In the genomic region with DNA sequence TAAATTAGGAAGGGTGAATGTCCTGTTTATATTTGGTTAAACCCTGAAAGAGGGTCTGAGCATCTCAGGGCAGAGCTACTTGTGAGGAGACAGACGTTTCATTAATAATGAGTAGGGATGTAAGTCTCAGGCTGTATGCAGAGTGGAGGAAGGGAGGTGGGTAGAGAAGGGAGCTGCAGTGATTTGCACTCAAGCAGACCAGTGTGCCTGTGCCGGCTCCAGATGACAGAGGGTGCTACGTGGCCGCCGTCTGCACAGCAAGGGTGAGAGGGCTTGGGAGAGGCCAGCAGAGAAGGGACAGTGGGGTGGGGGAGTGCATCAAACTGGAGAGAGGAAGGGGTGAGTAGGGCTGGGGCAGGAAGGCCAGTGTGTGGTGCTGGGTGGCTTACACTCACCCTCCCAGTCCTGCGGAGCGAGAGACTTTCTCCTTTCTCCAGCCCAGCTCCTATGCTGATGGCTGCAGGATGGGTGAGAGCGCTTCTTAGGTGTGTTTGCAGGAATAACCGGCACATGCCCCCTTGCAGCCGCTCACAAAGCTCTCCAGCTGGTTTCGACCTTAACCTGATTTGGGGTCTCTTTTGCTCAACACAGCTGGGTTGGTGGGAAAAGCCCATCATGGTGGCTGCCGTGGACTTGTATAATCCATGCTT, we compare ENCODE assay signal across 30 cellular contexts.
"Had no signal": no experiment of that assay in that cellular context is flagged by ENCODE, and none has a peak within 500 bp of the region (broad histone marks: within the 10 kb centered on the region; RNA-seq: fewer than 3 reads in every experiment).

No MANE protein-coding gene starts in this region.

- H3K4me3 ChIP-seq: esophagus muscularis mucosa, lower lobe of right lung, mucosa of descending colon, smooth muscle cell, stomach, thyroid gland, upper lobe of left lung had no signal

- H3K4me1 ChIP-seq: esophagus muscularis mucosa, lower lobe of right lung, stomach, thyroid gland, upper lobe of left lung had no signal

- H3K27ac ChIP-seq: esophagus muscularis mucosa, lower lobe of right lung, neutrophil, stomach, thyroid gland, upper lobe of left lung had no signal

- H3K36me3 ChIP-seq: esophagus muscularis mucosa, lower lobe of right lung, neutrophil, stomach, thyroid gland, upper lobe of left lung had no signal

- H3K9me3 Mint-ChIP-seq: activated CD4-positive, alpha-beta memory T cell treated with anti-CD3 and anti-CD28 coated beads, Interleukin-2, amount 10 ng/mL, durations not matched to agents 7 days and 5 days; activated CD4-positive, alpha-beta T cell treated with anti-CD3 and anti-CD28 coated beads, Interleukin-2, amount 10 ng/mL, durations not matched to agents 24 days and 14 days; activated naive CD4-positive, alpha-beta T cell treated with anti-CD3 and anti-CD28 coated beads, Interleukin-2, amount 50 U/mL, for 24 hours; activated naive CD8-positive, alpha-beta T cell treated with anti-CD3 and anti-CD28 coated beads, Interleukin-2, amount 50 U/mL, for 24 hours; activated T-cell treated with anti-CD3 and anti-CD28 coated beads, Interleukin-2, amount 50 U/mL, for 24 hours; central memory CD8-positive, alpha-beta T cell; natural killer cell treated with Interleukin-12 subunit alpha and Interleukin-12 subunit beta and Interleukin-15 and Interleukin-18, amount 100 ng/mL, for 72 hours; stimulated activated naive B cell treated with anti-CD40 and anti-IgM and Interleukin-4, amounts not matched to agents 10 μg/mL and 1 μg/mL and 100 μg/mL, for 72 hours had no signal

- H3K27me3 Mint-ChIP-seq: activated CD4-positive, alpha-beta T cell treated with anti-CD3 and anti-CD28 coated beads, Interleukin-2, amount 10 ng/mL, durations not matched to agents 24 days and 14 days; activated naive CD4-positive, alpha-beta T cell treated with anti-CD3 and anti-CD28 coated beads, Interleukin-2, amount 50 U/mL, for 24 hours; activated naive CD8-positive, alpha-beta T cell treated with anti-CD3 and anti-CD28 coated beads, Interleukin-2, amount 50 U/mL, for 24 hours; activated T-cell treated with anti-CD3 and anti-CD28 coated beads, Interleukin-2, amount 50 U/mL, for 24 hours; natural killer cell treated with Interleukin-12 subunit alpha and Interleukin-12 subunit beta and Interleukin-15 and Interleukin-18, amount 100 ng/mL, for 72 hours had no signal

- H3K36me3 Mint-ChIP-seq: activated naive CD4-positive, alpha-beta T cell treated with anti-CD3 and anti-CD28 coated beads, Interleukin-2, amount 50 U/mL, for 24 hours; natural killer cell treated with Interleukin-12 subunit alpha and Interleukin-12 subunit beta and Interleukin-15 and Interleukin-18, amount 100 ng/mL, for 72 hours had no signal

- DNase-seq: activated CD4-positive, alpha-beta memory T cell treated with anti-CD3 and anti-CD28 coated beads, Interleukin-2, amount 10 ng/mL, durations not matched to agents 7 days and 5 days; activated CD4-positive, alpha-beta T cell treated with anti-CD3 and anti-CD28 coated beads, Interleukin-2, amount 10 ng/mL, durations not matched to agents 24 days and 14 days; activated CD4-positive, CD25-positive, alpha-beta regulatory T cell treated with anti-CD3 and anti-CD28 coated beads, Interleukin-2, amount 50 U/mL, for 72 hours; activated CD8-positive, alpha-beta memory T cell treated with anti-CD3 and anti-CD28 coated beads, Interleukin-2, amount 50 U/mL, for 48 hours; activated naive CD8-positive, alpha-beta T cell treated with anti-CD3 and anti-CD28 coated beads, Interleukin-2, amount 50 U/mL, for 24 hours; activated T-cell treated with anti-CD3 and anti-CD28 coated beads, Interleukin-2, amount 50 U/mL, for 24 hours; amygdala; effector CD4-positive, alpha-beta T cell; foreskin melanocyte; left colon; lower lobe of right lung; mucosa of descending colon; stimulated activated CD4-positive, alpha-beta T cell treated with anti-CD3 and anti-CD28 coated beads, Interleukin-15, amount 100 ng/mL, for 24 hours; stimulated activated CD4-positive, alpha-beta T cell treated with anti-CD3 and anti-CD28 coated beads, Interleukin-2, amount 100 ng/mL, for 24 hours; stimulated activated naive B cell treated with anti-CD40 and anti-IgM and Interleukin-4, amounts not matched to agents 10 μg/mL and 1 μg/mL and 100 μg/mL, for 72 hours; stomach; T-helper 17 cell; T1000; thyroid gland; upper lobe of left lung had no signal

- FAIRE-seq: bronchial epithelial cell, colon, keratinocyte had no signal

- H3K4me1 Mint-ChIP-seq: activated CD4-positive, alpha-beta memory T cell treated with anti-CD3 and anti-CD28 coated beads, Interleukin-2, amount 10 ng/mL, durations not matched to agents 7 days and 5 days; activated naive CD4-positive, alpha-beta T cell treated with anti-CD3 and anti-CD28 coated beads, Interleukin-2, amount 50 U/mL, for 24 hours; activated naive CD8-positive, alpha-beta T cell treated with anti-CD3 and anti-CD28 coated beads, Interleukin-2, amount 50 U/mL, for 24 hours; central memory CD8-positive, alpha-beta T cell had no signal

- H3K27ac Mint-ChIP-seq: activated CD4-positive, alpha-beta memory T cell treated with anti-CD3 and anti-CD28 coated beads, Interleukin-2, amount 10 ng/mL, durations not matched to agents 7 days and 5 days; activated CD4-positive, alpha-beta T cell treated with anti-CD3 and anti-CD28 coated beads, Interleukin-2, amount 10 ng/mL, durations not matched to agents 24 days and 14 days; activated naive CD4-positive, alpha-beta T cell treated with anti-CD3 and anti-CD28 coated beads, Interleukin-2, amount 50 U/mL, for 24 hours; activated naive CD8-positive, alpha-beta T cell treated with anti-CD3 and anti-CD28 coated beads, Interleukin-2, amount 50 U/mL, for 24 hours; activated T-cell treated with anti-CD3 and anti-CD28 coated beads, Interleukin-2, amount 50 U/mL, for 24 hours; progenitor cell of endocrine pancreas; T-helper 17 cell had no signal

- H3K27me3 ChIP-seq: esophagus muscularis mucosa, neutrophil, stomach, thyroid gland, upper lobe of left lung had no signal

- H3K9me3 ChIP-seq: esophagus muscularis mucosa, lower lobe of right lung, mucosa of descending colon, neutrophil, stomach, thyroid gland, upper lobe of left lung had no signal

- H3K4me3 Mint-ChIP-seq: activated CD4-positive, alpha-beta memory T cell treated with anti-CD3 and anti-CD28 coated beads, Interleukin-2, amount 10 ng/mL, durations not matched to agents 7 days and 5 days; activated CD4-positive, alpha-beta T cell treated with anti-CD3 and anti-CD28 coated beads, Interleukin-2, amount 10 ng/mL, durations not matched to agents 24 days and 14 days; activated naive CD4-positive, alpha-beta T cell treated with anti-CD3 and anti-CD28 coated beads, Interleukin-2, amount 50 U/mL, for 24 hours; activated naive CD8-positive, alpha-beta T cell treated with anti-CD3 and anti-CD28 coated beads, Interleukin-2, amount 50 U/mL, for 24 hours; activated T-cell treated with anti-CD3 and anti-CD28 coated beads, Interleukin-2, amount 50 U/mL, for 24 hours; central memory CD8-positive, alpha-beta T cell; natural killer cell treated with Interleukin-12 subunit alpha and Interleukin-12 subunit beta and Interleukin-15 and Interleukin-18, amount 100 ng/mL, for 72 hours; stimulated activated naive B cell treated with anti-CD40 and anti-IgM and Interleukin-4, amounts not matched to agents 10 μg/mL and 1 μg/mL and 100 μg/mL, for 72 hours; T-helper 17 cell had no signal

- ATAC-seq: activated naive CD8-positive, alpha-beta T cell treated with anti-CD3 and anti-CD28 coated beads, Interleukin-2, amount 50 U/mL, for 24 hours; left colon; lower lobe of right lung; mucosa of descending colon; natural killer cell treated with Interleukin-12 subunit alpha and Interleukin-12 subunit beta and Interleukin-15 and Interleukin-18, amount 100 ng/mL, for 72 hours; T-helper 17 cell had no signal
